In the genomic region with DNA sequence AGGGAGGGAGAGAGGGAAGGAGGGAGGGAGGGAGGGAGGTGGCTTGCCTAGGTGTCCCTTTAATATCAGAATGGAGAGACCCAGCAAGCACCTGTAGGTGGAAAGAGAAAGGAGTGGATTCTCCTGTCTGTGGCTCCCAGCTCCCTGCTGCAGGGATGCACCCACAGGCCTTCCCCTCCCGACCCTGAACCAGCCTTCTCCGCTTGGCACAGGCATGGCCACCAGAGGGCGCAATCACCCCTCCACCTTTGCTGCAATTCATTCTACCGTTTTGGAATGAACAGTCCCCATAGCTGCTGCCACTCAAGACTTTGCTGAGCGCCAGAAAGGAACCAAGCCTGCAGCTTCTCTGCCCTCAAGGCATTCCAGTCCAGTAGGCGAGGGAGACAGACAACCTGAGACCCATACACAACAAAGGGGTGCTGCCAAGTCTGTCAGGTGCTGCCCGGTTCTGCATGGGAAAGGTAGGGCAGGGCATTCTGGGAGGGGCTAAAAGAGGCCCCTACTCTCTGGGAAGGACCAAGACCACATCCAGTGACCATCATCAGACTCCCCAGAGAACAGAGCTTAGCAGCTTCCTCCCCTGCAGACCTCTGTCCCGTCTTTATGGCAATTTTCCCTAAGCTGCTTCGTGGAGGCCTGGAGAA, we compare ENCODE assay signal across 8 cellular contexts. TPM values are rescaled to one million over a fixed set of nuclear protein-coding genes. Genes with fewer than 3 reads are reported as not detected.
DNase-seq lines count a peak whose midpoint lies in the region; ATAC-seq lines count a peak whose summit lies in the region.

No MANE protein-coding gene starts in this region.

- ATAC-seq in HG03378 (IDR thresholded peaks at IDR 0.05; ENCODE audit: unreplicated experiment) (peak; percentile 53), HG03280 (IDR thresholded peaks at IDR 0.05; ENCODE audit: unreplicated experiment) (no peak)

- H3K18ac ChIP-seq in mesenchymal stem cell (ENCODE audit: low read depth in 1 of 2, low read length in 2 of 2): no peak overlapping the region

- DNase-seq in EH (ENCODE audit: low read depth): peak; percentile 77
- DNase-seq in NOMO-1 (lab: John Stamatoyannopoulos, UW; ENCODE audit: unreplicated experiment in 2 of 2): peak; percentile 79 to 83
- DNase-seq in activated CD8-positive, alpha-beta memory T cell treated with anti-CD3 and anti-CD28 coated beads for 1 hour (ENCODE audit: extremely low read depth in 1 of 2, low read depth in 1 of 2): peak; percentile 82 to 83
- peak; percentile 84 for DNase-seq in effector CD4-positive, alpha-beta T cell
- DNase-seq in mesenchymal stem cell: peak; percentile 71
- DNase-seq in stimulated activated CD8-positive, alpha-beta memory T cell treated with anti-CD3 and anti-CD28 coated beads, Interleukin-15, amount 100 ng/mL, for 48 hours (ENCODE audit: low read depth in 2 of 2): peak; percentile 76 to 78

- H4K91ac ChIP-seq in mesenchymal stem cell (ENCODE audit: low read length): no peak overlapping the region

- H2BK15ac ChIP-seq in mesenchymal stem cell (ENCODE audit: low read depth, poor library complexity, severe bottlenecking): no peak overlapping the region

- peaks cover 5 to 6% of the 10 kb centered on the region in 2 experiments for H3K36me3 ChIP-seq in mesenchymal stem cell (ENCODE audit: control insufficient read depth in 1 of 2, insufficient read depth in 2 of 2, low read depth in 1 of 2, low read length in 2 of 2)

- no peaks in the 10 kb centered on the region for H3K79me1 ChIP-seq in mesenchymal stem cell (replicated peaks; ENCODE audit: low read length, poor library complexity, severe bottlenecking)

- H3K4me3 ChIP-seq in mesenchymal stem cell (ENCODE audit: insufficient read depth in 1 of 2, low read depth in 1 of 2, low read length in 2 of 2): no peak overlapping the region

- no peaks in the 10 kb centered on the region for H3K9me3 ChIP-seq in mesenchymal stem cell (ENCODE audit: control insufficient read depth, low read length)

- H3K27me3 ChIP-seq in mesenchymal stem cell (ENCODE audit: control insufficient read depth in 1 of 2, insufficient read depth in 1 of 2, low read length in 2 of 2): peaks cover 0 to under 1% of the 10 kb centered on the region in 2 experiments

- 23% methylated on average over 9 of the region's 9 CpGs for WGBS in mesenchymal stem cell

- H3K4me2 ChIP-seq in mesenchymal stem cell (ENCODE audit: low read length, poor library complexity, severe bottlenecking): no peak overlapping the region

- no peak overlapping the region for H3K27ac ChIP-seq in mesenchymal stem cell (ENCODE audit: low read length, poor library complexity, severe bottlenecking)

- H3K4ac ChIP-seq in mesenchymal stem cell (ENCODE audit: low read depth in 1 of 2, low read length in 2 of 2): no peak overlapping the region

- H3K9ac ChIP-seq in mesenchymal stem cell (ENCODE audit: low read length): no peak overlapping the region

- no peak overlapping the region for H3K23ac ChIP-seq in mesenchymal stem cell (ENCODE audit: low read length in 2 of 2)

- H2BK120ac ChIP-seq in mesenchymal stem cell (ENCODE audit: low read depth, low read length): no peak overlapping the region

- no peak overlapping the region for H2AK5ac ChIP-seq in mesenchymal stem cell (ENCODE audit: low read length, severe bottlenecking)

- H3K4me1 ChIP-seq in mesenchymal stem cell (ENCODE audit: control insufficient read depth, insufficient read depth, low read depth, low read length): peaks cover 9% of the 10 kb centered on the region

- H2AFZ ChIP-seq in mesenchymal stem cell (ENCODE audit: low read depth, low read length): no peak overlapping the region

- H4K8ac ChIP-seq in mesenchymal stem cell (ENCODE audit: low read length): no peak overlapping the region

- no peak overlapping the region for H3K14ac ChIP-seq in mesenchymal stem cell (ENCODE audit: low read length in 2 of 2)

- no peak overlapping the region for H2BK5ac ChIP-seq in mesenchymal stem cell (ENCODE audit: low read depth, low read length, poor library complexity, severe bottlenecking)

- no peak overlapping the region for H2BK12ac ChIP-seq in mesenchymal stem cell (ENCODE audit: low read length in 2 of 2)

RNA-seq across cellular contexts. Expression of a gene that starts 4.9 kb away (rescaled TPM):
- not detected for polyA plus RNA-seq in mesenchymal stem cell (2013, experiment 1 of 2)
- 0.01 TPM for polyA plus RNA-seq in mesenchymal stem cell (2013, experiment 2 of 2)

RNA-seq across cellular contexts. Expression of a gene that starts 18.5 kb away (rescaled TPM):
- 91.9 TPM for polyA plus RNA-seq in mesenchymal stem cell (2013, experiment 1 of 2)
- 91.8 TPM for polyA plus RNA-seq in mesenchymal stem cell (2013, experiment 2 of 2)

RNA-seq across cellular contexts. Expression of a gene that starts 22.5 kb away (rescaled TPM):
- 64.5 TPM for polyA plus RNA-seq in mesenchymal stem cell (2013, experiment 1 of 2)
- polyA plus RNA-seq in mesenchymal stem cell (2013, experiment 2 of 2): 61.9 TPM

RNA-seq across cellular contexts. Expression of a gene that starts 25.1 kb away (rescaled TPM):
- 11.3 TPM for polyA plus RNA-seq in mesenchymal stem cell (2013, experiment 1 of 2)
- polyA plus RNA-seq in mesenchymal stem cell (2013, experiment 2 of 2): 10.9 TPM

RNA-seq across cellular contexts. Expression of a gene that starts 57.9 kb away (rescaled TPM):
- polyA plus RNA-seq in mesenchymal stem cell (2013, experiment 1 of 2): 29.2 TPM
- 30.0 TPM for polyA plus RNA-seq in mesenchymal stem cell (2013, experiment 2 of 2)
